20 cellular contexts compared by ENCODE assay signal in the genomic region with DNA sequence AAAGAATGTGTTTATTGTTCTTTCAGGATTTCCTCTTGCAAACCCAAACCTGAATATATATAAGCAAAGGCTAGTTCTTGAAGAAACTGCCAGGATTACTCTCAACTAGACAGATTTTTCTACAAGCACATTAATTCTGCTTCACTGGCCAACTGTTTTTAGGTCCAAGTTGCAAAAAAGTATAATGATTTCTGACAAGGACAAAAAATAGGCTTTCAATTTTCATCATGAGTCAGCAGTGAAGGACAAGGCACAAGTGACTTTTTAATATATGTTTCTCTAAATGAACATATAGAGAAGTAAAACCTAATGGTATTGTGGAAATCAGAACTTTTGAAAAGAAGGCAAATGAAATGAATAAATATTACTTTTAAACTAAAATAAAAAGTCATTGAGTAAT.
DNase-seq lines count a peak whose midpoint lies in the region; ATAC-seq lines count a peak whose summit lies in the region.
"Had no signal": no experiment of that assay in that cellular context is flagged by ENCODE, and none has a peak within 500 bp of the region (broad histone marks: within the 10 kb centered on the region; RNA-seq: fewer than 3 reads in every experiment).

No MANE protein-coding gene starts in this region.

- no peak overlapping the region for H3K27ac ChIP-seq in GM23248
- H3K27ac ChIP-seq: 22Rv1, ascending aorta, left ventricle myocardium inferior had no signal

- no peaks in the 10 kb centered on the region for H3K79me2 ChIP-seq in GM23248 (ENCODE audit: insufficient read depth)

- no peak overlapping the region for H3K4me3 ChIP-seq in GM23248
- H3K4me3 ChIP-seq: ascending aorta, HAP-1, left ventricle myocardium inferior, mucosa of descending colon had no signal

- H3K9me2 ChIP-seq in GM23248 (ENCODE audit: insufficient read depth), result no peaks in the 10 kb centered on the region

- H4K20me1 ChIP-seq in GM23248 (ENCODE audit: insufficient read depth), result no peaks in the 10 kb centered on the region

- H3K4me2 ChIP-seq in GM23248 (ENCODE audit: unreplicated experiment), result no peak overlapping the region

- no peak overlapping the region for H3K9ac ChIP-seq in GM23248

- no peaks in the 10 kb centered on the region for H3K9me3 ChIP-seq in GM23248 (ENCODE audit: low read depth)
- H3K9me3 ChIP-seq: ascending aorta, BE2C, HAP-1, left ventricle myocardium inferior, mucosa of descending colon had no signal

- ATAC-seq in GM21786 (IDR thresholded peaks at IDR 0.05; ENCODE audit: unreplicated experiment) (peak; percentile 56), HG03460 (IDR thresholded peaks at IDR 0.05; ENCODE audit: unreplicated experiment) (peak; percentile 48)
- ATAC-seq: mucosa of descending colon; stimulated activated effector memory CD8-positive, alpha-beta T cell treated with anti-CD3 and anti-CD28 coated beads, Interleukin-12 subunit alpha, Interleukin-12 subunit beta, amount 100 ng/mL, for 72 hours; T-cell had no signal

- DNase-seq in NCI-H446 (lab: John Stamatoyannopoulos, UW) (peak; percentile 28 to 30), NCI-H446 treated with DMSO at 0.1 percent for 48 hours (lab: John Stamatoyannopoulos, UW) (no peak), NCI-H510A (lab: John Stamatoyannopoulos, UW) (no peak), GM23248 (no peak), SKM-1 treated with dmso at 0.1 percent for 144 hours (lab: John Stamatoyannopoulos, UW; ENCODE audit: unreplicated experiment) (no peak)
- DNase-seq in stimulated activated CD4-positive, alpha-beta T cell treated with anti-CD3 and anti-CD28 coated beads, Interleukin-12 subunit alpha, Interleukin-12 subunit beta, amount 100 ng/mL, for 4 hours, result no peak
- DNase-seq: activated CD4-positive, alpha-beta T cell treated with anti-CD3 and anti-CD28 coated beads, Interleukin-2, amount 50 U/mL, for 1 hour; activated naive CD4-positive, alpha-beta T cell treated with Interleukin-2 at 50 U/mL for 16 hours; BE2C; endodermal cell; left ventricle myocardium inferior; mucosa of descending colon; NCI-H2029; T-cell had no signal

- no peaks in the 10 kb centered on the region for H3K27me3 ChIP-seq in GM23248 (replicated peaks; ENCODE audit: insufficient read depth)
- H3K27me3 ChIP-seq: ascending aorta, BE2C had no signal

- no peak overlapping the region for H2AFZ ChIP-seq in GM23248

- peaks cover 5% of the 10 kb centered on the region for H3K4me1 ChIP-seq in GM23248 (ENCODE audit: insufficient read depth)
- H3K4me1 ChIP-seq: ascending aorta, BE2C, HAP-1, left ventricle myocardium inferior had no signal

- H3K36me3 ChIP-seq in GM23248 (ENCODE audit: low read depth), result no peaks in the 10 kb centered on the region
- H3K36me3 ChIP-seq: ascending aorta, BE2C, HAP-1, left ventricle myocardium inferior had no signal

- H3F3A ChIP-seq in GM23248 (ENCODE audit: insufficient read depth), result peaks cover 3% of the 10 kb centered on the region; the same call in 1 of the 2 replicates

- in situ Hi-C loops in GM23248 (cut with MboI), result no loop called here

Comparison
In these comparisons a context has a peak if more than half of its experiments do, and no peak if none do; other contexts are left out.
1. DNase-seq: peak in NCI-H446 (2 of 2); none in NCI-H446 treated with DMSO at 0.1 percent for 48 hours (single experiment), stimulated activated CD4-positive, alpha-beta T cell treated with anti-CD3 and anti-CD28 coated beads, Interleukin-12 subunit alpha, Interleukin-12 subunit beta, amount 100 ng/mL, for 4 hours (single experiment), NCI-H510A (single experiment), GM23248 (single experiment) and SKM-1 treated with dmso at 0.1 percent for 144 hours (single experiment).